ENCODE assay signal across 1 cellular context in genomic region chr1:111448918-111449702, GRCh38.
A peak's percentile ranks its signal among the peaks of the same experiment; 100 is the strongest.
TF ChIP-seq lines count a peak whose summit lies in the region.

A gene with protein sequence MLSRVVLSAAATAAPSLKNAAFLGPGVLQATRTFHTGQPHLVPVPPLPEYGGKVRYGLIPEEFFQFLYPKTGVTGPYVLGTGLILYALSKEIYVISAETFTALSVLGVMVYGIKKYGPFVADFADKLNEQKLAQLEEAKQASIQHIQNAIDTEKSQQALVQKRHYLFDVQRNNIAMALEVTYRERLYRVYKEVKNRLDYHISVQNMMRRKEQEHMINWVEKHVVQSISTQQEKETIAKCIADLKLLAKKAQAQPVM (plus strand): TSS chr1:111449464. CDS start chr1:111449542, 78 bp downstream.
WDR77 (minus strand) TSS chr1:111449256; CDS start chr1:111449169, 87 bp downstream.

TF ChIP-seq in K562, 482 proteins besides CTCF, POLR2A, EP300 and RAD21 (continued from another document and continues in another):
- TF ChIP-seq, protein P1, sequence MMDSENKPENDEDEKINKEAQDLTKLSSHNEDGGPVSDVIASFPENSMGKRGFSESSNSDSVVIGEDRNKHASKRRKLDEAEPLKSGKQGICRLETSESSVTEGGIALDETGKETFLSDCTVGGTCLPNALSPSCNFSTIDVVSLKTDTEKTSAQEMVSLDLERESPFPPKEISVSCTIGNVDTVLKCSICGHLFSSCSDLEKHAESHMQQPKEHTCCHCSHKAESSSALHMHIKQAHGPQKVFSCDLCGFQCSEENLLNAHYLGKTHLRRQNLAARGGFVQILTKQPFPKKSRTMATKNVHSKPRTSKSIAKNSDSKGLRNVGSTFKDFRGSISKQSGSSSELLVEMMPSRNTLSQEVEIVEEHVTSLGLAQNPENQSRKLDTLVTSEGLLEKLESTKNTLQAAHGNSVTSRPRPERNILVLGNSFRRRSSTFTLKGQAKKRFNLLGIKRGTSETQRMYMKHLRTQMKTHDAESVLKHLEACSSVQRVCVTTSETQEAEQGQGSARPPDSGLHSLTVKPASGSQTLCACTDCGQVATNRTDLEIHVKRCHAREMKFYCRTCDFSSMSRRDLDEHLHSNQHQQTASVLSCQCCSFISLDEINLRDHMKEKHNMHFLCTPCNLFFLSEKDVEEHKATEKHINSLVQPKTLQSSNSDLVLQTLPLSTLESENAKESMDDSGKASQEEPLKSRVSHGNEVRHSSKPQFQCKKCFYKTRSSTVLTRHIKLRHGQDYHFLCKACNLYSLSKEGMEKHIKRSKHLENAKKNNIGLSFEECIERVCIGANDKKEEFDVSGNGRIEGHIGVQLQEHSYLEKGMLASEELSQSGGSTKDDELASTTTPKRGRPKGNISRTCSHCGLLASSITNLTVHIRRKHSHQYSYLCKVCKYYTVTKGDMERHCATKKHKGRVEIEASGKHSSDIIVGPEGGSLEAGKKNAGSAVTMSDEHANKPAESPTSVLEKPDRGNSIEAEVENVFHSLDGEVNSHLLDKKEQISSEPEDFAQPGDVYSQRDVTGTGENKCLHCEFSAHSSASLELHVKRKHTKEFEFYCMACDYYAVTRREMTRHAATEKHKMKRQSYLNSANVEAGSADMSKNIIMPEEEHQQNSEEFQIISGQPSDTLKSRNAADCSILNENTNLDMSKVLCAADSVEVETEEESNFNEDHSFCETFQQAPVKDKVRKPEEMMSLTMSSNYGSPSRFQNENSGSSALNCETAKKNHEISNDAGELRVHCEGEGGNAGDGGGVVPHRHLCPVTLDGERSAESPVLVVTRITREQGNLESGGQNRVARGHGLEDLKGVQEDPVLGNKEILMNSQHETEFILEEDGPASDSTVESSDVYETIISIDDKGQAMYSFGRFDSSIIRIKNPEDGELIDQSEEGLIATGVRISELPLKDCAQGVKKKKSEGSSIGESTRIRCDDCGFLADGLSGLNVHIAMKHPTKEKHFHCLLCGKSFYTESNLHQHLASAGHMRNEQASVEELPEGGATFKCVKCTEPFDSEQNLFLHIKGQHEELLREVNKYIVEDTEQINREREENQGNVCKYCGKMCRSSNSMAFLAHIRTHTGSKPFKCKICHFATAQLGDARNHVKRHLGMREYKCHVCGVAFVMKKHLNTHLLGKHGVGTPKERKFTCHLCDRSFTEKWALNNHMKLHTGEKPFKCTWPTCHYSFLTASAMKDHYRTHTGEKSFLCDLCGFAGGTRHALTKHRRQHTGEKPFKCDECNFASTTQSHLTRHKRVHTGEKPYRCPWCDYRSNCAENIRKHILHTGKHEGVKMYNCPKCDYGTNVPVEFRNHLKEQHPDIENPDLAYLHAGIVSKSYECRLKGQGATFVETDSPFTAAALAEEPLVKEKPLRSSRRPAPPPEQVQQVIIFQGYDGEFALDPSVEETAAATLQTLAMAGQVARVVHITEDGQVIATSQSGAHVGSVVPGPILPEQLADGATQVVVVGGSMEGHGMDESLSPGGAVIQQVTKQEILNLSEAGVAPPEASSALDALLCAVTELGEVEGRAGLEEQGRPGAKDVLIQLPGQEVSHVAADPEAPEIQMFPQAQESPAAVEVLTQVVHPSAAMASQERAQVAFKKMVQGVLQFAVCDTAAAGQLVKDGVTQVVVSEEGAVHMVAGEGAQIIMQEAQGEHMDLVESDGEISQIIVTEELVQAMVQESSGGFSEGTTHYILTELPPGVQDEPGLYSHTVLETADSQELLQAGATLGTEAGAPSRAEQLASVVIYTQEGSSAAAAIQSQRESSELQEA (IDR thresholded peaks at IDR 0.05; ENCODE audit: low read depth), result no peak
- peak; percentile 45; the same call in 1 of the 2 replicates for TF ChIP-seq FOXP1 (CRISPR knock-in tag; IDR thresholded peaks at IDR 0.05)
- TF ChIP-seq IFI16 (CRISPR knock-in tag; IDR thresholded peaks at IDR 0.05), result no peak
- no peak for TF ChIP-seq PHB (CRISPR knock-in tag; IDR thresholded peaks at IDR 0.05)
- peak; percentile 88 to 98; a peak in 3 of 4 replicates for TF ChIP-seq SIN3A (IDR thresholded peaks at IDR 0.05; ENCODE audit: borderline replicate concordance in 2 of 2, control insufficient read depth in 1 of 2, low read depth in 2 of 2, low read length in 2 of 2)
- TF ChIP-seq, protein P2, sequence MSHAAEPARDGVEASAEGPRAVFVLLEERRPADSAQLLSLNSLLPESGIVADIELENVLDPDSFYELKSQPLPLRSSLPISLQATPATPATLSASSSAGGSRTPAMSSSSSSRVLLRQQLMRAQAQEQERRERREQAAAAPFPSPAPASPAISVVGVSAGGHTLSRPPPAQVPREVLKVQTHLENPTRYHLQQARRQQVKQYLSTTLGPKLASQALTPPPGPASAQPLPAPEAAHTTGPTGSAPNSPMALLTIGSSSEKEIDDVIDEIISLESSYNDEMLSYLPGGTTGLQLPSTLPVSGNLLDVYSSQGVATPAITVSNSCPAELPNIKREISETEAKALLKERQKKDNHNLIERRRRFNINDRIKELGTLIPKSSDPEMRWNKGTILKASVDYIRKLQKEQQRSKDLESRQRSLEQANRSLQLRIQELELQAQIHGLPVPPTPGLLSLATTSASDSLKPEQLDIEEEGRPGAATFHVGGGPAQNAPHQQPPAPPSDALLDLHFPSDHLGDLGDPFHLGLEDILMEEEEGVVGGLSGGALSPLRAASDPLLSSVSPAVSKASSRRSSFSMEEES (CRISPR knock-in tag; IDR thresholded peaks at IDR 0.05), result no peak
- no peak for TF ChIP-seq HMG20B (CRISPR knock-in tag; IDR thresholded peaks at IDR 0.05)
- no peak for TF ChIP-seq ZMIZ1 (IDR thresholded peaks at IDR 0.05; ENCODE audit: low read depth in 2 of 2, low read length in 2 of 2)
- TF ChIP-seq, protein P3, sequence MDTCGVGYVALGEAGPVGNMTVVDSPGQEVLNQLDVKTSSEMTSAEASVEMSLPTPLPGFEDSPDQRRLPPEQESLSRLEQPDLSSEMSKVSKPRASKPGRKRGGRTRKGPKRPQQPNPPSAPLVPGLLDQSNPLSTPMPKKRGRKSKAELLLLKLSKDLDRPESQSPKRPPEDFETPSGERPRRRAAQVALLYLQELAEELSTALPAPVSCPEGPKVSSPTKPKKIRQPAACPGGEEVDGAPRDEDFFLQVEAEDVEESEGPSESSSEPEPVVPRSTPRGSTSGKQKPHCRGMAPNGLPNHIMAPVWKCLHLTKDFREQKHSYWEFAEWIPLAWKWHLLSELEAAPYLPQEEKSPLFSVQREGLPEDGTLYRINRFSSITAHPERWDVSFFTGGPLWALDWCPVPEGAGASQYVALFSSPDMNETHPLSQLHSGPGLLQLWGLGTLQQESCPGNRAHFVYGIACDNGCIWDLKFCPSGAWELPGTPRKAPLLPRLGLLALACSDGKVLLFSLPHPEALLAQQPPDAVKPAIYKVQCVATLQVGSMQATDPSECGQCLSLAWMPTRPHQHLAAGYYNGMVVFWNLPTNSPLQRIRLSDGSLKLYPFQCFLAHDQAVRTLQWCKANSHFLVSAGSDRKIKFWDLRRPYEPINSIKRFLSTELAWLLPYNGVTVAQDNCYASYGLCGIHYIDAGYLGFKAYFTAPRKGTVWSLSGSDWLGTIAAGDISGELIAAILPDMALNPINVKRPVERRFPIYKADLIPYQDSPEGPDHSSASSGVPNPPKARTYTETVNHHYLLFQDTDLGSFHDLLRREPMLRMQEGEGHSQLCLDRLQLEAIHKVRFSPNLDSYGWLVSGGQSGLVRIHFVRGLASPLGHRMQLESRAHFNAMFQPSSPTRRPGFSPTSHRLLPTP (IDR thresholded peaks at IDR 0.05; ENCODE audit: borderline replicate concordance, extremely low read depth, insufficient read length), result no peak
- peak; percentile 82 for TF ChIP-seq RBBP5 (IDR thresholded peaks at IDR 0.05; ENCODE audit: borderline replicate concordance, insufficient read depth, low read length, poor library complexity, severe bottlenecking)
- no peak for TF ChIP-seq ZKSCAN3 (CRISPR knock-in tag; IDR thresholded peaks at IDR 0.05)
- no peak for TF ChIP-seq ATF2 (CRISPR knock-in tag; IDR thresholded peaks at IDR 0.05)
- TF ChIP-seq, protein P4, sequence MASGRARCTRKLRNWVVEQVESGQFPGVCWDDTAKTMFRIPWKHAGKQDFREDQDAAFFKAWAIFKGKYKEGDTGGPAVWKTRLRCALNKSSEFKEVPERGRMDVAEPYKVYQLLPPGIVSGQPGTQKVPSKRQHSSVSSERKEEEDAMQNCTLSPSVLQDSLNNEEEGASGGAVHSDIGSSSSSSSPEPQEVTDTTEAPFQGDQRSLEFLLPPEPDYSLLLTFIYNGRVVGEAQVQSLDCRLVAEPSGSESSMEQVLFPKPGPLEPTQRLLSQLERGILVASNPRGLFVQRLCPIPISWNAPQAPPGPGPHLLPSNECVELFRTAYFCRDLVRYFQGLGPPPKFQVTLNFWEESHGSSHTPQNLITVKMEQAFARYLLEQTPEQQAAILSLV (tag; IDR thresholded peaks at IDR 0.05), result no peak
